Comparison of ENCODE assay signal across 8 cellular contexts in genomic region chr10:62048919-62049636, GRCh38.
DNase-seq lines count a peak whose midpoint lies in the region; ATAC-seq and TF ChIP-seq lines count a peak whose summit lies in the region.

No MANE protein-coding gene starts in this region.

- peaks cover 0 to 14% of the 10 kb centered on the region in 2 donors for H3K36me3 ChIP-seq in left lung

- intact Hi-C loops in left lung (cut with DNase I), result loop anchor here in 1 of 2 donors (10.0 kb wide), 2 partner anchors 144 to 196 kb away; partner anchors contain the start of gene ARID5B

- TF ChIP-seq CTCF in left lung (IDR thresholded peaks at IDR 0.05), result no peak

- no peaks in the 10 kb centered on the region for H3K9me3 ChIP-seq in left lung

- H3K27ac ChIP-seq in left lung, result peak overlapping the region; percentile 73 to 92

- ATAC-seq in left lung, result peak; percentile 83
- no peak for ATAC-seq in HG02588 (IDR thresholded peaks at IDR 0.05; ENCODE audit: unreplicated experiment)

- no peaks in the 10 kb centered on the region for H3K27me3 ChIP-seq in left lung

- DNase-seq in DMS 273 treated with DMSO at 0.1 percent for 48 hours (lab: John Stamatoyannopoulos, UW) (peak; percentile 7), NCI-H1417 (lab: John Stamatoyannopoulos, UW) (peak in 2 of 3 experiments; percentile 64 to 76), cortex of kidney (lab: John Stamatoyannopoulos, UW) (peak; percentile 19), left lung (peak; percentile 79 to 86), NCI-H1105 treated with DMSO at 0.1 percent for 48 hours (lab: John Stamatoyannopoulos, UW) (no peak)
- DNase-seq in activated CD4-positive, alpha-beta T cell treated with anti-CD3 and anti-CD28 coated beads, Interleukin-2, amount 50 U/mL, for 1 hour, result peak; percentile 64
- peak; percentile 58 to 68 for DNase-seq in stimulated activated CD4-positive, alpha-beta T cell treated with anti-CD3 and anti-CD28 coated beads, Interleukin-1b, Interleukin-23, amount 100 ng/mL, for 4 hours (ENCODE audit: low read depth in 2 of 2)

- H3K4me1 ChIP-seq in left lung, result peaks cover 23 to 93% of the 10 kb centered on the region in 2 donors

- peak overlapping the region; percentile 23 to 33 for H3K4me3 ChIP-seq in left lung
